Comparison of ENCODE assay signal across 2 cellular contexts in the genomic region with DNA sequence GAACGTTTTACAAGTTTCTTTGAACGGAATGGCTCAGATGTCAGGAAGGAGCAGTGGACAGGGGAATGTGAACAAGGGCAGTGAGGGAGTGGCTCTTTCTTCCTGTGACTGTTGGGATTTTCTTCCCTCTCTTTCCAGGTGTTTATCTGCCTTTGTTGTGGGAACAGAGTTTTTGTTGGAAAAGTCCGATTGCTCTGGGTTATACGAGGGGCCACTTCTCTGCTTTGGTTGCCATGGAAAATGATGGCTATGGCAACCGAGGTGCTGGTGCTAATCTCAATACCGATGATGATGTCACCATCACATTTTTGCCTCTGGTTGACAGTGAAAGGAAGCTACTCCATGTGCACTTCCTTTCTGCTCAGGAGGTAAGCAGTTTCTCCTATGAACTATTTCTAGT.
TF ChIP-seq lines count a peak whose summit lies in the region.

No MANE protein-coding gene starts in this region.

TF ChIP-seq in HEK293, 187 proteins besides CTCF, POLR2A, EP300 and RAD21 (continued from another document):
- TF ChIP-seq, protein P1, sequence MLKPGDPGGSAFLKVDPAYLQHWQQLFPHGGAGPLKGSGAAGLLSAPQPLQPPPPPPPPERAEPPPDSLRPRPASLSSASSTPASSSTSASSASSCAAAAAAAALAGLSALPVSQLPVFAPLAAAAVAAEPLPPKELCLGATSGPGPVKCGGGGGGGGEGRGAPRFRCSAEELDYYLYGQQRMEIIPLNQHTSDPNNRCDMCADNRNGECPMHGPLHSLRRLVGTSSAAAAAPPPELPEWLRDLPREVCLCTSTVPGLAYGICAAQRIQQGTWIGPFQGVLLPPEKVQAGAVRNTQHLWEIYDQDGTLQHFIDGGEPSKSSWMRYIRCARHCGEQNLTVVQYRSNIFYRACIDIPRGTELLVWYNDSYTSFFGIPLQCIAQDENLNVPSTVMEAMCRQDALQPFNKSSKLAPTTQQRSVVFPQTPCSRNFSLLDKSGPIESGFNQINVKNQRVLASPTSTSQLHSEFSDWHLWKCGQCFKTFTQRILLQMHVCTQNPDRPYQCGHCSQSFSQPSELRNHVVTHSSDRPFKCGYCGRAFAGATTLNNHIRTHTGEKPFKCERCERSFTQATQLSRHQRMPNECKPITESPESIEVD (tag by site-specific recombination; IDR thresholded peaks at IDR 0.05), result 0 out of 2 replicates have a peak, but pooled peaks have one; percentile 69
- TF ChIP-seq ZNF426 (tag by site-specific recombination; IDR thresholded peaks at IDR 0.05) (no peak), ZNF600 (tag by site-specific recombination; IDR thresholded peaks at IDR 0.05) (0 out of 2 replicates have a peak, but pooled peaks have one; percentile 14), ZNF350 (tag by site-specific recombination; IDR thresholded peaks at IDR 0.05) (no peak), ZNF585B (tag by site-specific recombination; IDR thresholded peaks at IDR 0.05) (peak; percentile 65), ZNF394 (tag by site-specific recombination; IDR thresholded peaks at IDR 0.05; ENCODE audit: borderline replicate concordance) (peak; percentile 88), SP7 (tag by site-specific recombination; IDR thresholded peaks at IDR 0.05) (0 out of 2 replicates have a peak, but pooled peaks have one; percentile 13), TCF7L2 (IDR thresholded peaks at IDR 0.05; ENCODE audit: borderline replicate concordance, low read depth, low read length) (no peak), PRDM1 (tag by site-specific recombination; IDR thresholded peaks at IDR 0.05) (peak; percentile 83), FEZF1 (tag by site-specific recombination; IDR thresholded peaks at IDR 0.05) (peak; percentile 70), ZNF48 (tag by site-specific recombination; IDR thresholded peaks at IDR 0.05) (no peak)
- TF ChIP-seq, protein P2, sequence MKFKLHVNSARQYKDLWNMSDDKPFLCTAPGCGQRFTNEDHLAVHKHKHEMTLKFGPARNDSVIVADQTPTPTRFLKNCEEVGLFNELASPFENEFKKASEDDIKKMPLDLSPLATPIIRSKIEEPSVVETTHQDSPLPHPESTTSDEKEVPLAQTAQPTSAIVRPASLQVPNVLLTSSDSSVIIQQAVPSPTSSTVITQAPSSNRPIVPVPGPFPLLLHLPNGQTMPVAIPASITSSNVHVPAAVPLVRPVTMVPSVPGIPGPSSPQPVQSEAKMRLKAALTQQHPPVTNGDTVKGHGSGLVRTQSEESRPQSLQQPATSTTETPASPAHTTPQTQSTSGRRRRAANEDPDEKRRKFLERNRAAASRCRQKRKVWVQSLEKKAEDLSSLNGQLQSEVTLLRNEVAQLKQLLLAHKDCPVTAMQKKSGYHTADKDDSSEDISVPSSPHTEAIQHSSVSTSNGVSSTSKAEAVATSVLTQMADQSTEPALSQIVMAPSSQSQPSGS (tag by site-specific recombination; IDR thresholded peaks at IDR 0.05; ENCODE audit: low read depth), result peak; percentile 92
TF ChIP-seq in HEK293: peak in this region for 12.

TF ChIP-seq in WTC11, 78 proteins besides CTCF, POLR2A, EP300 and RAD21 (continued from another document):
- TF ChIP-seq, protein P3, sequence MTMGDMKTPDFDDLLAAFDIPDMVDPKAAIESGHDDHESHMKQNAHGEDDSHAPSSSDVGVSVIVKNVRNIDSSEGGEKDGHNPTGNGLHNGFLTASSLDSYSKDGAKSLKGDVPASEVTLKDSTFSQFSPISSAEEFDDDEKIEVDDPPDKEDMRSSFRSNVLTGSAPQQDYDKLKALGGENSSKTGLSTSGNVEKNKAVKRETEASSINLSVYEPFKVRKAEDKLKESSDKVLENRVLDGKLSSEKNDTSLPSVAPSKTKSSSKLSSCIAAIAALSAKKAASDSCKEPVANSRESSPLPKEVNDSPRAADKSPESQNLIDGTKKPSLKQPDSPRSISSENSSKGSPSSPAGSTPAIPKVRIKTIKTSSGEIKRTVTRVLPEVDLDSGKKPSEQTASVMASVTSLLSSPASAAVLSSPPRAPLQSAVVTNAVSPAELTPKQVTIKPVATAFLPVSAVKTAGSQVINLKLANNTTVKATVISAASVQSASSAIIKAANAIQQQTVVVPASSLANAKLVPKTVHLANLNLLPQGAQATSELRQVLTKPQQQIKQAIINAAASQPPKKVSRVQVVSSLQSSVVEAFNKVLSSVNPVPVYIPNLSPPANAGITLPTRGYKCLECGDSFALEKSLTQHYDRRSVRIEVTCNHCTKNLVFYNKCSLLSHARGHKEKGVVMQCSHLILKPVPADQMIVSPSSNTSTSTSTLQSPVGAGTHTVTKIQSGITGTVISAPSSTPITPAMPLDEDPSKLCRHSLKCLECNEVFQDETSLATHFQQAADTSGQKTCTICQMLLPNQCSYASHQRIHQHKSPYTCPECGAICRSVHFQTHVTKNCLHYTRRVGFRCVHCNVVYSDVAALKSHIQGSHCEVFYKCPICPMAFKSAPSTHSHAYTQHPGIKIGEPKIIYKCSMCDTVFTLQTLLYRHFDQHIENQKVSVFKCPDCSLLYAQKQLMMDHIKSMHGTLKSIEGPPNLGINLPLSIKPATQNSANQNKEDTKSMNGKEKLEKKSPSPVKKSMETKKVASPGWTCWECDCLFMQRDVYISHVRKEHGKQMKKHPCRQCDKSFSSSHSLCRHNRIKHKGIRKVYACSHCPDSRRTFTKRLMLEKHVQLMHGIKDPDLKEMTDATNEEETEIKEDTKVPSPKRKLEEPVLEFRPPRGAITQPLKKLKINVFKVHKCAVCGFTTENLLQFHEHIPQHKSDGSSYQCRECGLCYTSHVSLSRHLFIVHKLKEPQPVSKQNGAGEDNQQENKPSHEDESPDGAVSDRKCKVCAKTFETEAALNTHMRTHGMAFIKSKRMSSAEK (CRISPR knock-in tag; IDR thresholded peaks at IDR 0.05; ENCODE audit: borderline replicate concordance), result peak; percentile 36; the same call in 1 of the 2 replicates
